In the genomic region with DNA sequence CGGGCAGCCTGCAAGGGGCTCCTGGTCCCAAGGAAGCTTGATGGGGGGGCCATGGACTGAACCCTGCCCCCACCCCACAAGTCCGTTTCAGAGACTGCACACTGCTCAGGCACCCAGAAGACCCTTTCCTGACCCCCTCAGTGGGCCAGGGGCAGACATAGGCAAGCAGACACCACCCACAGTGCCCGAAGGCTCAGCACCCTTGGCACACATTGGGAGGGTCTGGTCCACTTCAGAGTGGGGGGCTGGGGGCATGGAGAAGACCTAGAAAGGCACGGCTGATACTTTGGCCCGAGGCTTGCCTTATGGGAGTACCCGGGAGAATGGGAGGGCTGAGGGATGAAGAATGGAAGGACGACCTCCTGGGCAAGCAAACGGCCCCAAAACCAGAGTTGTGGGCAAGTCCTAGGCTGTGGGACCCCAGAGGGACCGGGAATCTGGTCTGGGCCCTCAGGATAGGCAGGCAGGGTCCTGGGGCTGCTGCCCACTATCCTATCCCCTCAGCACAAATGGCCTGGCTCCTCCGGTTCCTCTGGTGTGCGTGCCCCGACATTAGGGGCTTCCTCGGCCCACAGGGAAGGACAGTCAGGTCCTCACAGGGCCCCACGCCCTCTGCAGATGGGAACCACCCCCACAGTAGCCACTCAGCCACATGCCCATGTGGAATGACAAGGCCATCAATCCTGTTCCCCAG, we compare ENCODE assay signal across 29 cellular contexts. TPM values are rescaled to one million over a fixed set of nuclear protein-coding genes. Genes with fewer than 3 reads are reported as not detected.
DNase-seq lines count a peak whose midpoint lies in the region; ATAC-seq, FAIRE-seq and TF ChIP-seq lines count a peak whose summit lies in the region.
"Had no signal": no experiment of that assay in that cellular context is flagged by ENCODE, and none has a peak within 500 bp of the region (broad histone marks: within the 10 kb centered on the region; RNA-seq: fewer than 3 reads in every experiment).

No MANE protein-coding gene starts in this region.

- H3K36me3 Mint-ChIP-seq in activated CD8-positive, alpha-beta memory T cell treated with anti-CD3 and anti-CD28 coated beads, Interleukin-2, amount 10 ng/mL, durations not matched to agents 7 days and 5 days: no peaks in the 10 kb centered on the region

- peak; percentile 29 for DNase-seq in activated CD8-positive, alpha-beta memory T cell treated with anti-CD3 and anti-CD28 coated beads, Interleukin-2, amount 50 U/mL, for 48 hours
- no peak for DNase-seq in activated CD8-positive, alpha-beta memory T cell treated with anti-CD3 and anti-CD28 coated beads, Interleukin-2, amount 10 ng/mL, durations not matched to agents 7 days and 5 days
- DNase-seq in D341Med (ENCODE audit: low spot score): peak; percentile 4
- DNase-seq in kidney: peak; percentile 35
- DNase-seq in posterior vena cava (ENCODE audit: low spot score): peak; percentile 56
- DNase-seq in NCI-H345 treated with DMSO at 0.1 percent for 48 hours (lab: John Stamatoyannopoulos, UW; ENCODE audit: unreplicated experiment): no peak
- no peak for DNase-seq in NK-92 treated with Interleukin-12 subunit alpha and Interleukin-12 subunit beta, amount 100 ng/mL, for 24 hours (lab: John Stamatoyannopoulos, UW)
- no peak for DNase-seq in RCC 7860 (ENCODE audit: low spot score)
- DNase-seq: activated CD4-positive, alpha-beta T cell treated with anti-CD3 and anti-CD28 coated beads for 36 hours; activated CD8-positive, alpha-beta T cell treated with anti-CD3 and anti-CD28 coated beads, Interleukin-2, amount 10 ng/mL, durations not matched to agents 7 days and 5 days; AML-193; CD4-positive, alpha-beta memory T cell; effector memory CD8-positive, alpha-beta T cell; foreskin fibroblast; KG1; mesenchymal stem cell; MG63; NCI-H2029 treated with DMSO at 0.1 percent for 48 hours; NCI-H2227 treated with DMSO at 0.1 percent for 48 hours; small intestine; stimulated activated CD4-positive, alpha-beta T cell treated with anti-CD3 and anti-CD28 coated beads, Interleukin-1b, Interleukin-23, amount 100 ng/mL, for 48 hours had no signal

- H3K9ac ChIP-seq in kidney (ENCODE audit: low read length in 2 of 2): no peak overlapping the region

- no peak overlapping the region for H3K4me3 ChIP-seq in kidney (ENCODE audit: low read length in 2 of 2)
- H3K4me3 ChIP-seq: breast epithelium, GM12878, HAP-1, MG63 had no signal

- H3K27me3 Mint-ChIP-seq in activated CD8-positive, alpha-beta memory T cell treated with anti-CD3 and anti-CD28 coated beads, Interleukin-2, amount 10 ng/mL, durations not matched to agents 7 days and 5 days: peaks cover 3% of the 10 kb centered on the region
- H3K27me3 Mint-ChIP-seq: activated CD4-positive, alpha-beta T cell treated with anti-CD3 and anti-CD28 coated beads for 36 hours had no signal

- H3K27ac ChIP-seq in kidney (ENCODE audit: low read depth in 2 of 2, low read length in 2 of 2): no peak overlapping the region
- H3K27ac ChIP-seq: breast epithelium had no signal

- no peak overlapping the region for H3K4me3 Mint-ChIP-seq in activated CD8-positive, alpha-beta memory T cell treated with anti-CD3 and anti-CD28 coated beads, Interleukin-2, amount 10 ng/mL, durations not matched to agents 7 days and 5 days
- H3K4me3 Mint-ChIP-seq: activated CD4-positive, alpha-beta T cell treated with anti-CD3 and anti-CD28 coated beads for 36 hours; activated CD8-positive, alpha-beta T cell treated with anti-CD3 and anti-CD28 coated beads, Interleukin-2, amount 10 ng/mL, durations not matched to agents 7 days and 5 days; activated T-cell treated with anti-CD3 and anti-CD28 coated beads, Interleukin-2, amount 50 U/mL, for 24 hours; CD4-positive, alpha-beta memory T cell; effector memory CD8-positive, alpha-beta T cell had no signal

- TF ChIP-seq CTCF in kidney (IDR thresholded peaks at IDR 0.05; ENCODE audit: borderline replicate concordance, extremely low read depth, insufficient read depth): no peak

- no peaks in the 10 kb centered on the region for H3K4me1 Mint-ChIP-seq in activated CD8-positive, alpha-beta memory T cell treated with anti-CD3 and anti-CD28 coated beads, Interleukin-2, amount 10 ng/mL, durations not matched to agents 7 days and 5 days
- H3K4me1 Mint-ChIP-seq: activated CD4-positive, alpha-beta T cell treated with anti-CD3 and anti-CD28 coated beads for 36 hours; CD4-positive, alpha-beta memory T cell had no signal

- H3K9me3 Mint-ChIP-seq in activated CD8-positive, alpha-beta memory T cell treated with anti-CD3 and anti-CD28 coated beads, Interleukin-2, amount 10 ng/mL, durations not matched to agents 7 days and 5 days (ENCODE audit: low read depth): peaks cover 7% of the 10 kb centered on the region

- H3K27ac Mint-ChIP-seq in activated CD8-positive, alpha-beta memory T cell treated with anti-CD3 and anti-CD28 coated beads, Interleukin-2, amount 10 ng/mL, durations not matched to agents 7 days and 5 days: no peak overlapping the region
- H3K27ac Mint-ChIP-seq: activated CD4-positive, alpha-beta T cell treated with anti-CD3 and anti-CD28 coated beads for 36 hours; activated CD8-positive, alpha-beta T cell treated with anti-CD3 and anti-CD28 coated beads, Interleukin-2, amount 10 ng/mL, durations not matched to agents 7 days and 5 days; activated naive CD4-positive, alpha-beta T cell treated with anti-CD3 and anti-CD28 coated beads, Interleukin-2, amount 50 U/mL, for 72 hours; activated T-cell treated with anti-CD3 and anti-CD28 coated beads, Interleukin-2, amount 50 U/mL, for 24 hours; CD4-positive, alpha-beta memory T cell; effector memory CD8-positive, alpha-beta T cell had no signal

- no peak for FAIRE-seq in kidney (lab: Jason Lieb, UNC)
- no peak for FAIRE-seq in RCC 7860 (lab: Jason Lieb, UNC)
- FAIRE-seq: A204.1, colon, GM12878, small intestine, urothelium cell line had no signal

- no peak for ATAC-seq in activated CD8-positive, alpha-beta memory T cell treated with anti-CD3 and anti-CD28 coated beads, Interleukin-2, amount 10 ng/mL, durations not matched to agents 7 days and 5 days
- ATAC-seq: activated CD4-positive, alpha-beta T cell treated with anti-CD3 and anti-CD28 coated beads for 36 hours; activated CD8-positive, alpha-beta T cell treated with anti-CD3 and anti-CD28 coated beads, Interleukin-2, amount 10 ng/mL, durations not matched to agents 7 days and 5 days; activated naive CD4-positive, alpha-beta T cell treated with anti-CD3 and anti-CD28 coated beads, Interleukin-2, amount 50 U/mL, for 72 hours; effector memory CD8-positive, alpha-beta T cell; GM12878 had no signal

- no peaks in the 10 kb centered on the region for H3K4me1 ChIP-seq in kidney (ENCODE audit: control insufficient read depth in 1 of 2, insufficient read depth in 1 of 2, low read depth in 1 of 2, low read length in 2 of 2)
- H3K4me1 ChIP-seq: breast epithelium, HAP-1 had no signal

- intact Hi-C loops in kidney (cut with DNase I) (no loop called here), posterior vena cava (cut with DNase I) (no loop called here)

- CTCF ChIA-PET in activated CD8-positive, alpha-beta memory T cell treated with anti-CD3 and anti-CD28 coated beads, Interleukin-2, amount 10 ng/mL, durations not matched to agents 7 days and 5 days (lab: Charles Lee): no interaction called here

- no peaks in the 10 kb centered on the region for H3K36me3 ChIP-seq in kidney (ENCODE audit: control insufficient read depth in 1 of 2, insufficient read depth in 2 of 2, low read length in 2 of 2)
- H3K36me3 ChIP-seq: breast epithelium, HAP-1, MG63 had no signal

- peaks cover 2 to 12% of the 10 kb centered on the region in 2 donors for H3K9me3 ChIP-seq in kidney (ENCODE audit: control insufficient read depth in 1 of 2, low read length in 2 of 2)

RNA-seq across cellular contexts. Expression of gene GPC1, which starts 15.1 kb away (rescaled TPM):
- total RNA-seq in activated CD8-positive, alpha-beta memory T cell treated with anti-CD3 and anti-CD28 coated beads, Interleukin-2, amount 10 ng/mL, durations not matched to agents 7 days and 5 days: 1 to 10 TPM; 3.2 to 4.5 TPM
- total RNA-seq in kidney (124 TPM), posterior vena cava (10 to 100 TPM; 69.5 to 83.1 TPM)
- 18.4 TPM for polyA plus RNA-seq in kidney (ENCODE audit: insufficient read depth, low read depth, low replicate concordance)

Comparison
In these comparisons a context has a peak if more than half of its experiments do, and no peak if none do; other contexts are left out.
1. DNase-seq: peak in activated CD8-positive, alpha-beta memory T cell treated with anti-CD3 and anti-CD28 coated beads, Interleukin-2, amount 50 U/mL, for 48 hours (single experiment), D341Med (single experiment), kidney (single experiment) and posterior vena cava (single experiment); none in activated CD8-positive, alpha-beta memory T cell treated with anti-CD3 and anti-CD28 coated beads, Interleukin-2, amount 10 ng/mL, durations not matched to agents 7 days and 5 days (single experiment), NCI-H345 treated with DMSO at 0.1 percent for 48 hours (single experiment), NK-92 treated with Interleukin-12 subunit alpha and Interleukin-12 subunit beta, amount 100 ng/mL, for 24 hours (single experiment) and RCC 7860 (single experiment).
2. RNA of gene GPC1, which starts 15.1 kb away (total RNA-seq): 124 TPM in kidney (single experiment) and 69.5 to 83.1 TPM in posterior vena cava; 3.2 to 4.5 TPM in activated CD8-positive, alpha-beta memory T cell treated with anti-CD3 and anti-CD28 coated beads, Interleukin-2, amount 10 ng/mL, durations not matched to agents 7 days and 5 days; every median in the first group is over 10 times any median in the second.